Comparison of ENCODE assay signal across 21 cellular contexts in the genomic region with DNA sequence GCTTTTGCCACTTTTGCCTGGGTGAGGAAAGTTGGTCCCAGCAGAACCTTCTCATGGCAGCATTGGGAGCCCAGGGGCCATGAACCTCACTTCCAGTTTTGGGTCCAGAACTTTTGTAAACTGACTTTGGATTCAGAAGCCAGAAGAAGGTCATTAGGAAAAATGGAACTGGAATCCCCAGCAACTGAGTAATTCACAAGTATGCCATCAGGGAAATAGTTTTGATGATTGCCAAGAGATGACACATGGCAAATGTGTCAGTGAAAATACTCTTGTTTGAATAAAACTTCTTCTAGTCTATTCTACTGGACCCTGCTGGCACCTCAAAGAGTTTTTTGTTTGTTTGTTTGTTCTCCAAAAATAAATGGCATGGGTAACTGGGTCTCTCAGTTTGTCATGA.
"Had no signal": no experiment of that assay in that cellular context is flagged by ENCODE, and none has a peak within 500 bp of the region (broad histone marks: within the 10 kb centered on the region; RNA-seq: fewer than 3 reads in every experiment).

No MANE protein-coding gene starts in this region.

- FAIRE-seq: endothelial cell of umbilical vein had no signal

- H3K4me3 ChIP-seq: cardiac muscle cell, gastrocnemius medialis, left ventricle myocardium inferior, prostate gland, right atrium auricular region, skin epidermis had no signal

- H3K4me3 Mint-ChIP-seq: activated naive CD4-positive, alpha-beta T cell treated with anti-CD3 and anti-CD28 coated beads, Interleukin-2, amount 10 ng/mL, durations not matched to agents 7 days and 5 days; activated naive CD8-positive, alpha-beta T cell treated with anti-CD3 and anti-CD28 coated beads, Interleukin-2, amount 50 U/mL, for 24 hours; T-helper 1 cell treated with Interleukin-12 subunit alpha and Interleukin-12 subunit beta and Interleukin-4 antibody, amounts not matched to agents 30 μg/mL and 1 μg/mL, for 36 hours had no signal

- H3K27ac Mint-ChIP-seq: activated naive CD4-positive, alpha-beta T cell treated with anti-CD3 and anti-CD28 coated beads, Interleukin-2, amount 10 ng/mL, durations not matched to agents 7 days and 5 days; activated naive CD8-positive, alpha-beta T cell treated with anti-CD3 and anti-CD28 coated beads, Interleukin-2, amount 50 U/mL, for 24 hours; T-helper 1 cell treated with Interleukin-12 subunit alpha and Interleukin-12 subunit beta and Interleukin-4 antibody, amounts not matched to agents 30 μg/mL and 1 μg/mL, for 36 hours had no signal

- H3K9me3 Mint-ChIP-seq: activated naive CD4-positive, alpha-beta T cell treated with anti-CD3 and anti-CD28 coated beads, Interleukin-2, amount 10 ng/mL, durations not matched to agents 7 days and 5 days; activated naive CD8-positive, alpha-beta T cell treated with anti-CD3 and anti-CD28 coated beads, Interleukin-2, amount 50 U/mL, for 24 hours; T-helper 1 cell treated with Interleukin-12 subunit alpha and Interleukin-12 subunit beta and Interleukin-4 antibody, amounts not matched to agents 30 μg/mL and 1 μg/mL, for 36 hours had no signal

- H3K36me3 ChIP-seq: cardiac muscle cell, gastrocnemius medialis, left ventricle myocardium inferior, prostate gland, right atrium auricular region had no signal

- H3K4me1 Mint-ChIP-seq: activated naive CD4-positive, alpha-beta T cell treated with anti-CD3 and anti-CD28 coated beads, Interleukin-2, amount 10 ng/mL, durations not matched to agents 7 days and 5 days had no signal

- H3K27ac ChIP-seq: cardiac muscle cell, gastrocnemius medialis, left ventricle myocardium inferior, prostate gland, right atrium auricular region, skin epidermis, VCaP had no signal

- H3K27me3 ChIP-seq: cardiac muscle cell, gastrocnemius medialis, right atrium auricular region had no signal

- H3K9me3 ChIP-seq: gastrocnemius medialis, left ventricle myocardium inferior, prostate gland, right atrium auricular region had no signal

- H3K4me1 ChIP-seq: prostate gland had no signal

- H3K36me3 Mint-ChIP-seq: activated naive CD4-positive, alpha-beta T cell treated with anti-CD3 and anti-CD28 coated beads, Interleukin-2, amount 10 ng/mL, durations not matched to agents 7 days and 5 days had no signal

- DNase-seq: activated CD4-positive, alpha-beta T cell treated with anti-CD3 and anti-CD28 coated beads for 1 hour; activated CD8-positive, alpha-beta memory T cell treated with anti-CD3 and anti-CD28 coated beads for 24 hours; activated CD8-positive, alpha-beta memory T cell treated with anti-CD3 and anti-CD28 coated beads, Interleukin-2, amount 50 U/mL, for 48 hours; activated effector memory CD4-positive, alpha-beta T cell treated with Interleukin-2 at 50 U/mL for 16 hours; activated naive CD4-positive, alpha-beta T cell treated with anti-CD3 and anti-CD28 coated beads, Interleukin-2, amount 10 ng/mL, durations not matched to agents 7 days and 5 days; activated naive CD8-positive, alpha-beta T cell treated with anti-CD3 and anti-CD28 coated beads, Interleukin-2, amount 50 U/mL, for 24 hours; activated T-cell treated with anti-CD3 and anti-CD28 coated beads, Interleukin-2, amount 50 U/mL, for 48 hours; aorta; dermis blood vessel endothelial cell; effector memory CD4-positive, alpha-beta T cell; gastrocnemius medialis; head of caudate nucleus; left ventricle myocardium inferior; stimulated activated naive CD8-positive, alpha-beta T cell treated with anti-CD3 and anti-CD28 coated beads, Interleukin-15, Interleukin-2, amounts not matched to agents 100 U/mL and 50 U/mL, for 24 hours had no signal
